In the genomic region with DNA sequence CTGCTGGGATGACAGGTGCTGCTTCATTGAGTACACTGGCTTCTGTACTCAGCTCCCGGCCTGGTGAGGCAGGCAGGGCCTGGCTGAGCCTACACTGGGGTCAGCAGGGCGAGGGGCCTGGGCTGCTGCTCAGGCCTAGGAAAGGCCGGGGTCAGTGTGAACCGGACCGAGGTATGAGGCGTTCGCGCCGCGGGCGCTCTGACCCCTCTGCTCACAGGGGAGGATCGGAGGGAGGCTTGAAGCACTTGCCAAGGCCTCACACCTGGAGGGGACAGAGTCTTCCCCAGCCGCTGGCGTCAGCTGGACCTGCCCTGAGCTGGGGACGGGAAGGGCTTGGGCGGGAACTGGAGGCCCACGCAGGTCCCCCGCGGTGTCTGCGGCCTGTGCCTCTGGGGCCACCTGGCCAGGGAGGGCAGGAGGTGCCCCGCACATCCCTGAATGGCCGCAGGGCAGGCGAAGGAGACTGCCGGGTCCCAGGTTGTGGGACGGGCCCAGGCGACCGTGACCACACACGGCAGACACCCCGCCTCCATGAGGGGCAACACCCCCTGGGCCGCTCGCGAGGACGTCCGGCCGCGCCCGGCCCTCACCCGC, we compare ENCODE assay signal across 8 cellular contexts. TPM values are rescaled to one million over a fixed set of nuclear protein-coding genes. Genes with fewer than 3 reads are reported as not detected.
DNase-seq lines count a peak whose midpoint lies in the region; ATAC-seq, FAIRE-seq and TF ChIP-seq lines count a peak whose summit lies in the region.

No MANE protein-coding gene starts in this region.

- H3K4me3 Mint-ChIP-seq in activated naive CD4-positive, alpha-beta T cell treated with anti-CD3 and anti-CD28 coated beads, Interleukin-2, amount 50 U/mL, for 24 hours: peak overlapping the region; percentile 93
- peak overlapping the region; percentile 92 for H3K4me3 Mint-ChIP-seq in endothelial cell (ENCODE audit: unreplicated experiment)

- ATAC-seq in HG02885 (IDR thresholded peaks at IDR 0.05; ENCODE audit: poor library complexity, unreplicated experiment): peak; percentile 24

- H3K36me3 ChIP-seq in neuron (ENCODE audit: insufficient read depth, low read length): peaks cover 24% of the 10 kb centered on the region

- no peaks in the 10 kb centered on the region for H3K36me3 Mint-ChIP-seq in activated naive CD4-positive, alpha-beta T cell treated with anti-CD3 and anti-CD28 coated beads, Interleukin-2, amount 50 U/mL, for 24 hours
- H3K36me3 Mint-ChIP-seq in endothelial cell (ENCODE audit: low read depth, unreplicated experiment): peaks cover 11% of the 10 kb centered on the region

- peaks cover under 1% of the 10 kb centered on the region for H3K27me3 ChIP-seq in neuron (ENCODE audit: insufficient read depth, low read length)

- H3K27me3 Mint-ChIP-seq in activated naive CD4-positive, alpha-beta T cell treated with anti-CD3 and anti-CD28 coated beads, Interleukin-2, amount 50 U/mL, for 24 hours: no peaks in the 10 kb centered on the region
- H3K27me3 Mint-ChIP-seq in endothelial cell (ENCODE audit: unreplicated experiment): peaks cover 12% of the 10 kb centered on the region

- no peaks in the 10 kb centered on the region for H3K9me3 Mint-ChIP-seq in activated naive CD4-positive, alpha-beta T cell treated with anti-CD3 and anti-CD28 coated beads, Interleukin-2, amount 50 U/mL, for 24 hours
- H3K9me3 Mint-ChIP-seq in endothelial cell (ENCODE audit: unreplicated experiment): no peaks in the 10 kb centered on the region

- peak overlapping the region; percentile 20 for H2AFZ ChIP-seq in neuron (ENCODE audit: low read depth, low read length)

- no peak for FAIRE-seq in RCC 7860 (lab: Jason Lieb, UNC)

- peaks cover 28% of the 10 kb centered on the region for H3K4me1 Mint-ChIP-seq in activated naive CD4-positive, alpha-beta T cell treated with anti-CD3 and anti-CD28 coated beads, Interleukin-2, amount 50 U/mL, for 24 hours
- H3K4me1 Mint-ChIP-seq in endothelial cell (ENCODE audit: unreplicated experiment): peaks cover 4% of the 10 kb centered on the region

- no peaks in the 10 kb centered on the region for H3K9me3 ChIP-seq in neuron (ENCODE audit: low read length)

- peaks cover 21% of the 10 kb centered on the region for H3K4me1 ChIP-seq in neuron (ENCODE audit: insufficient read depth, low read length)

- DNase-seq in activated naive CD4-positive, alpha-beta T cell treated with anti-CD3 and anti-CD28 coated beads, Interleukin-2, amount 50 U/mL, for 16 hours: no peak
- DNase-seq in RCC 7860 (ENCODE audit: low spot score) (peak; percentile 6), endothelial cell (ENCODE audit: low spot score) (no peak), GM03348 (ENCODE audit: low spot score) (no peak), UCSD-AML1 (lab: John Stamatoyannopoulos, UW; ENCODE audit: unreplicated experiment) (no peak)

- peak overlapping the region; percentile 98 for H3K27ac Mint-ChIP-seq in activated naive CD4-positive, alpha-beta T cell treated with anti-CD3 and anti-CD28 coated beads, Interleukin-2, amount 50 U/mL, for 24 hours
- no peak overlapping the region for H3K27ac Mint-ChIP-seq in endothelial cell (ENCODE audit: unreplicated experiment)

- H3K4me3 ChIP-seq in neuron (ENCODE audit: low read length): peak overlapping the region; percentile 94

- TF ChIP-seq CTCF in endothelial cell (IDR thresholded peaks at IDR 0.05; ENCODE audit: unreplicated experiment): no peak

RNA-seq across cellular contexts. Expression of a gene that starts 0.5 kb away (rescaled TPM):
- total RNA-seq in endothelial cell (ENCODE audit: unreplicated experiment): 25.4 TPM

RNA-seq across cellular contexts. Expression of a gene that starts 20.3 kb away (rescaled TPM):
- 141 TPM for total RNA-seq in endothelial cell (ENCODE audit: unreplicated experiment)

RNA-seq across cellular contexts. Expression of a gene that starts 20.5 kb away (rescaled TPM):
- total RNA-seq in endothelial cell (ENCODE audit: unreplicated experiment): 12.1 TPM
